In the genomic region with DNA sequence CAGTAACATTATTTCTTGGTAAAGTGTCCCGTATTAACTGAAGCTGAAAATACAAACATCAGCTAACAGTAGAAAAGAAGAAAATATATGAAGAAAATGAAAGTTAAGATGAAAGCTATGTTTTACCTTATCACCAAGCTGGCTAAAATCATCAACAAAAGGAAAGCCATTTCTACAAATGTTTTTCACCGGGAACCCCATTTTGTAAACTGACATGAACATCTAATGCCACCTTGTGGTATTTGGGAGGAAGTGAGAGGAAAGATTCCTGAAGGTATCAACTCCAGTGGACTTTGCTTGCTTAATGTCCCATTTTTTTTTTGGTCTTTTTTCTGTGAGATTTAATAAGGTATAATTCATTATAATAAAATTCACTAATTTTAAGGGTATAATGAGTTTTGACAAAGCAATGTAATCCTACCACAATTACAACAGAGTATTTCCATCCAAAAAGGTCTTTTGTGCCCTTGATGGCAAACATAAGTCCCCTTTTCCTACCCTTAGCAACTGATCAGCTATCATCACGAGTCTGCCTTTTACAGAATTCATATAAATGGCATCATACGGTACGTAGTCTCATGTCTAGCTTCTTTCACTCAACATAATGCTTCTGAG, we compare ENCODE assay signal across 8 cellular contexts. TPM values are rescaled to one million over a fixed set of nuclear protein-coding genes. Genes with fewer than 3 reads are reported as not detected.
DNase-seq lines count a peak whose midpoint lies in the region; ATAC-seq and TF ChIP-seq lines count a peak whose summit lies in the region.

No MANE protein-coding gene starts in this region.

- peaks cover 20% of the 10 kb centered on the region for H3K4me1 Mint-ChIP-seq in activated naive CD4-positive, alpha-beta T cell treated with anti-CD3 and anti-CD28 coated beads, Interleukin-2, amount 10 ng/mL, durations not matched to agents 7 days and 5 days
- H3K4me1 Mint-ChIP-seq in T-helper 17 cell (peaks cover 13% of the 10 kb centered on the region), progenitor cell of endocrine pancreas (ENCODE audit: low read depth) (peaks cover 3% of the 10 kb centered on the region)

- ATAC-seq in activated naive CD4-positive, alpha-beta T cell treated with anti-CD3 and anti-CD28 coated beads, Interleukin-2, amount 50 U/mL, for 72 hours, result no peak
- ATAC-seq in T-helper 17 cell (peak; percentile 48), HG03442 (IDR thresholded peaks at IDR 0.05; ENCODE audit: unreplicated experiment) (no peak), HG03095 (IDR thresholded peaks at IDR 0.05; ENCODE audit: unreplicated experiment) (no peak)

- peaks cover 27% of the 10 kb centered on the region for H3K36me3 Mint-ChIP-seq in activated naive CD4-positive, alpha-beta T cell treated with anti-CD3 and anti-CD28 coated beads, Interleukin-2, amount 10 ng/mL, durations not matched to agents 7 days and 5 days
- H3K36me3 Mint-ChIP-seq in activated naive CD4-positive, alpha-beta T cell treated with anti-CD3 and anti-CD28 coated beads, Interleukin-2, amount 50 U/mL, for 72 hours, result no peaks in the 10 kb centered on the region
- H3K36me3 Mint-ChIP-seq in T-helper 17 cell (ENCODE audit: low read depth) (peaks cover 3% of the 10 kb centered on the region), progenitor cell of endocrine pancreas (ENCODE audit: insufficient read depth) (peaks cover 10% of the 10 kb centered on the region)

- DNase-seq in activated naive CD4-positive, alpha-beta T cell treated with anti-CD3 and anti-CD28 coated beads, Interleukin-2, amount 10 ng/mL, durations not matched to agents 7 days and 5 days, result no peak
- no peak for DNase-seq in activated naive CD4-positive, alpha-beta T cell treated with anti-CD3 and anti-CD28 coated beads, Interleukin-2, amount 50 U/mL, for 72 hours (ENCODE audit: low spot score in 2 of 2)
- peak; percentile 77 for DNase-seq in NAMALWA (ENCODE audit: low spot score)
- no peak for DNase-seq in T-helper 17 cell
- peak; percentile 40 for DNase-seq in foreskin melanocyte
- DNase-seq in progenitor cell of endocrine pancreas (ENCODE audit: low spot score, unreplicated experiment), result no peak

- H3K27me3 Mint-ChIP-seq in activated naive CD4-positive, alpha-beta T cell treated with anti-CD3 and anti-CD28 coated beads, Interleukin-2, amount 10 ng/mL, durations not matched to agents 7 days and 5 days, result no peaks in the 10 kb centered on the region
- H3K27me3 Mint-ChIP-seq in T-helper 17 cell, result no peaks in the 10 kb centered on the region
- H3K27me3 Mint-ChIP-seq in progenitor cell of endocrine pancreas, result no peaks in the 10 kb centered on the region

- H3K4me3 Mint-ChIP-seq in activated naive CD4-positive, alpha-beta T cell treated with anti-CD3 and anti-CD28 coated beads, Interleukin-2, amount 10 ng/mL, durations not matched to agents 7 days and 5 days, result no peak overlapping the region
- peak overlapping the region; percentile 31 for H3K4me3 Mint-ChIP-seq in T-helper 17 cell
- H3K4me3 Mint-ChIP-seq in progenitor cell of endocrine pancreas (ENCODE audit: low read depth), result no peak overlapping the region

- no peaks in the 10 kb centered on the region for H3K9me3 Mint-ChIP-seq in activated naive CD4-positive, alpha-beta T cell treated with anti-CD3 and anti-CD28 coated beads, Interleukin-2, amount 10 ng/mL, durations not matched to agents 7 days and 5 days
- no peaks in the 10 kb centered on the region for H3K9me3 Mint-ChIP-seq in activated naive CD4-positive, alpha-beta T cell treated with anti-CD3 and anti-CD28 coated beads, Interleukin-2, amount 50 U/mL, for 72 hours
- H3K9me3 Mint-ChIP-seq in progenitor cell of endocrine pancreas (ENCODE audit: low read depth), result no peaks in the 10 kb centered on the region

- no peaks in the 10 kb centered on the region for H3K9me3 ChIP-seq in T-helper 17 cell (ENCODE audit: control insufficient read depth, low read length, poor library complexity, severe bottlenecking)

- H3K27ac Mint-ChIP-seq in activated naive CD4-positive, alpha-beta T cell treated with anti-CD3 and anti-CD28 coated beads, Interleukin-2, amount 10 ng/mL, durations not matched to agents 7 days and 5 days, result peak overlapping the region; percentile 61
- H3K27ac Mint-ChIP-seq in activated naive CD4-positive, alpha-beta T cell treated with anti-CD3 and anti-CD28 coated beads, Interleukin-2, amount 50 U/mL, for 72 hours, result no peak overlapping the region
- no peak overlapping the region for H3K27ac Mint-ChIP-seq in T-helper 17 cell
- peak overlapping the region; percentile 83 for H3K27ac Mint-ChIP-seq in progenitor cell of endocrine pancreas

- CTCF ChIA-PET in activated naive CD4-positive, alpha-beta T cell treated with anti-CD3 and anti-CD28 coated beads, Interleukin-2, amount 10 ng/mL, durations not matched to agents 7 days and 5 days (lab: Charles Lee), result interaction anchor here (0.7 to 2.8 kb wide), 10 partner anchors 9 to 100 kb away, joined by 3 to 32 read pairs (median 4); no protein-coding TSS in a partner anchor

- TF ChIP-seq CTCF in progenitor cell of endocrine pancreas (IDR thresholded peaks at IDR 0.05; ENCODE audit: unreplicated experiment), result peak; percentile 75

RNA-seq across cellular contexts. Expression of gene SDHB, which starts 7.7 kb away (rescaled TPM):
- total RNA-seq in activated naive CD4-positive, alpha-beta T cell treated with anti-CD3 and anti-CD28 coated beads, Interleukin-2, amount 50 U/mL, for 72 hours, result 100 to 1,000 TPM; 105 to 134 TPM
- total RNA-seq in T-helper 17 cell, result 10 to 100 TPM; 43.6 to 48.5 TPM
- total RNA-seq in progenitor cell of endocrine pancreas, result 46.3 and 51.6 TPM in 2 replicates

RNA-seq across cellular contexts. Expression of gene ATP13A2, which starts 34.4 kb away (rescaled TPM):
- total RNA-seq in activated naive CD4-positive, alpha-beta T cell treated with anti-CD3 and anti-CD28 coated beads, Interleukin-2, amount 50 U/mL, for 72 hours, result 10 to 100 TPM; 13.9 to 24.7 TPM
- total RNA-seq in T-helper 17 cell (10 to 100 TPM; 44.4 TPM), progenitor cell of endocrine pancreas (65.8 and 69.2 TPM in 2 replicates)

Comparison
In these comparisons a context has a peak if more than half of its experiments do, and no peak if none do; other contexts are left out.
1. H3K27ac Mint-ChIP-seq: peak in activated naive CD4-positive, alpha-beta T cell treated with anti-CD3 and anti-CD28 coated beads, Interleukin-2, amount 10 ng/mL, durations not matched to agents 7 days and 5 days (single experiment) and progenitor cell of endocrine pancreas (single experiment); none in activated naive CD4-positive, alpha-beta T cell treated with anti-CD3 and anti-CD28 coated beads, Interleukin-2, amount 50 U/mL, for 72 hours (0 of 2) and T-helper 17 cell (single experiment).
2. DNase-seq: peak in NAMALWA (single experiment) and foreskin melanocyte (single experiment); none in activated naive CD4-positive, alpha-beta T cell treated with anti-CD3 and anti-CD28 coated beads, Interleukin-2, amount 10 ng/mL, durations not matched to agents 7 days and 5 days (single experiment), activated naive CD4-positive, alpha-beta T cell treated with anti-CD3 and anti-CD28 coated beads, Interleukin-2, amount 50 U/mL, for 72 hours (0 of 2), T-helper 17 cell (0 of 3) and progenitor cell of endocrine pancreas (single experiment).